In genomic region chr14:80839743-80840142, GRCh38 we compare ENCODE assay signal across 25 cellular contexts.
"Had no signal": no experiment of that assay in that cellular context is flagged by ENCODE, and none has a peak within 500 bp of the region (broad histone marks: within the 10 kb centered on the region; RNA-seq: fewer than 3 reads in every experiment).

No MANE protein-coding gene starts in this region.

- H3K9me3 ChIP-seq: stomach, suprapubic skin, testis, thoracic aorta, thyroid gland, tibial artery, tibial nerve, transverse colon, upper lobe of left lung, upper lobe of right lung, vagina had no signal

- H3K27me3 ChIP-seq: stomach, suprapubic skin, testis, thyroid gland, tibial artery, tibial nerve, transverse colon, upper lobe of left lung, upper lobe of right lung, vagina had no signal

- H3K4me3 ChIP-seq: stomach, suprapubic skin, testis, thoracic aorta, thyroid gland, tibial artery, tibial nerve, transverse colon, upper lobe of left lung, upper lobe of right lung, vagina had no signal

- H3K27ac ChIP-seq: stomach, suprapubic skin, testis, thoracic aorta, thyroid gland, tibial artery, tibial nerve, transverse colon, upper lobe of left lung, upper lobe of right lung, vagina had no signal

- ATAC-seq: stimulated activated effector memory CD8-positive, alpha-beta T cell treated with anti-CD3 and anti-CD28 coated beads, Interleukin-12 subunit alpha, Interleukin-12 subunit beta, amount 100 ng/mL, for 72 hours; stimulated activated memory B cell treated with anti-CD40 and anti-IgM and Interleukin-4, amounts not matched to agents 10 μg/mL and 1 μg/mL and 100 μg/mL, for 72 hours; stimulated activated naive B cell treated with anti-CD40 and anti-IgM and Interleukin-4, amounts not matched to agents 10 μg/mL and 1 μg/mL and 100 μg/mL, for 72 hours; stimulated activated naive CD8-positive, alpha-beta T cell treated with anti-CD3 and anti-CD28 coated beads, Interleukin-15, amount 100 ng/mL, for 72 hours; stimulated activated naive CD8-positive, alpha-beta T cell treated with anti-CD3 and anti-CD28 coated beads, Interleukin-15, Interleukin-2, amounts not matched to agents 100 U/mL and 50 U/mL, for 24 hours; upper lobe of right lung had no signal

- H3K36me3 ChIP-seq: stomach, suprapubic skin, thoracic aorta, thyroid gland, tibial artery, transverse colon, upper lobe of left lung, upper lobe of right lung had no signal

- H3K4me1 ChIP-seq: stomach, suprapubic skin, testis, transverse colon, upper lobe of left lung, upper lobe of right lung, vagina had no signal

- DNase-seq: stimulated activated CD4-positive, alpha-beta T cell treated with anti-CD3 and anti-CD28 coated beads, Interleukin-2, amount 100 ng/mL, for 48 hours; stimulated activated CD4-positive, alpha-beta T cell treated with anti-CD3 and anti-CD28 coated beads, Interleukin-4, amount 100 ng/mL, for 1 hour; stimulated activated CD4-positive, alpha-beta T cell treated with anti-CD3 and anti-CD28 coated beads, Interleukin-4, amount 100 ng/mL, for 24 hours; stimulated activated CD4-positive, alpha-beta T cell treated with anti-CD3 and anti-CD28 coated beads, Interleukin-4, amount 100 ng/mL, for 4 hours; stimulated activated CD8-positive, alpha-beta memory T cell treated with anti-CD3 and anti-CD28 coated beads, Interleukin-4, amount 100 ng/mL, for 48 hours; stimulated activated naive B cell treated with anti-CD40 and anti-IgM and Interleukin-4, amounts not matched to agents 10 μg/mL and 1 μg/mL and 100 μg/mL, for 72 hours; stimulated activated naive CD4-positive, alpha-beta T cell; stimulated activated naive CD4-positive, alpha-beta T cell treated with Interleukin-2 at 50 U/mL for 16 hours; stimulated activated naive CD8-positive, alpha-beta T cell treated with anti-CD3 and anti-CD28 coated beads, Interleukin-15, amount 100 ng/mL, for 72 hours; stimulated activated naive CD8-positive, alpha-beta T cell treated with anti-CD3 and anti-CD28 coated beads, Interleukin-15, Interleukin-2, amounts not matched to agents 100 U/mL and 50 U/mL, for 24 hours; stomach; substantia nigra; testis; thyroid gland; tibial artery; transverse colon; trophoblast cell; upper lobe of left lung; upper lobe of right lung had no signal
